1 cellular context compared by ENCODE assay signal in genomic region chr17:43483674-43484551, GRCh38.
TF ChIP-seq lines count a peak whose summit lies in the region.

DHX8 (plus strand) TSS chr17:43483975; CDS start chr17:43484038, 63 bp downstream.

TF ChIP-seq in HepG2, 621 proteins besides CTCF, POLR2A, EP300 and RAD21 (continued from another document):
- TF ChIP-seq DBP (CRISPR knock-in tag; IDR thresholded peaks at IDR 0.05; ENCODE audit: not compliant biosample characterization) (peak; percentile 91), ZNF260 (CRISPR knock-in tag; IDR thresholded peaks at IDR 0.05; ENCODE audit: borderline replicate concordance, low read depth) (no peak), TEAD3 (CRISPR knock-in tag; optimal IDR thresholded peaks at IDR 0.05; ENCODE audit: borderline replicate concordance) (peak; percentile 86)
